1 cellular context compared by ENCODE assay signal in genomic region chr16:85364323-85365040, GRCh38.
TF ChIP-seq lines count a peak whose summit lies in the region.

No MANE protein-coding gene starts in this region.

TF ChIP-seq in H1, 55 proteins besides CTCF, POLR2A, EP300 and RAD21 (continued from another document):
- TF ChIP-seq, protein P1, sequence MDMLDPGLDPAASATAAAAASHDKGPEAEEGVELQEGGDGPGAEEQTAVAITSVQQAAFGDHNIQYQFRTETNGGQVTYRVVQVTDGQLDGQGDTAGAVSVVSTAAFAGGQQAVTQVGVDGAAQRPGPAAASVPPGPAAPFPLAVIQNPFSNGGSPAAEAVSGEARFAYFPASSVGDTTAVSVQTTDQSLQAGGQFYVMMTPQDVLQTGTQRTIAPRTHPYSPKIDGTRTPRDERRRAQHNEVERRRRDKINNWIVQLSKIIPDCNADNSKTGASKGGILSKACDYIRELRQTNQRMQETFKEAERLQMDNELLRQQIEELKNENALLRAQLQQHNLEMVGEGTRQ (IDR thresholded peaks at IDR 0.05; ENCODE audit: low read length) = no peak
- no peak for TF ChIP-seq BRCA1 (IDR thresholded peaks at IDR 0.05; ENCODE audit: low read depth, low read length)
- no peak for TF ChIP-seq SP2 (IDR thresholded peaks at IDR 0.05; ENCODE audit: low read length)
- TF ChIP-seq FOSL1 (IDR thresholded peaks at IDR 0.05; ENCODE audit: insufficient read depth, low read depth, low read length) = no peak
- no peak for TF ChIP-seq CHD1 (IDR thresholded peaks at IDR 0.05; ENCODE audit: low read depth, low read length)
- no peak for TF ChIP-seq POU5F1 (IDR thresholded peaks at IDR 0.05; ENCODE audit: low read depth, low read length)
- TF ChIP-seq BCL11A (IDR thresholded peaks at IDR 0.05; ENCODE audit: low read depth in 2 of 2, low read length in 2 of 2) = no peak
- no peak for TF ChIP-seq RXRA (IDR thresholded peaks at IDR 0.05; ENCODE audit: insufficient read depth, low read depth, low read length)
- no peak for TF ChIP-seq RBBP5 (IDR thresholded peaks at IDR 0.05; ENCODE audit: borderline replicate concordance, low read depth, low read length)
